Comparison of ENCODE assay signal across 10 cellular contexts in the genomic region with DNA sequence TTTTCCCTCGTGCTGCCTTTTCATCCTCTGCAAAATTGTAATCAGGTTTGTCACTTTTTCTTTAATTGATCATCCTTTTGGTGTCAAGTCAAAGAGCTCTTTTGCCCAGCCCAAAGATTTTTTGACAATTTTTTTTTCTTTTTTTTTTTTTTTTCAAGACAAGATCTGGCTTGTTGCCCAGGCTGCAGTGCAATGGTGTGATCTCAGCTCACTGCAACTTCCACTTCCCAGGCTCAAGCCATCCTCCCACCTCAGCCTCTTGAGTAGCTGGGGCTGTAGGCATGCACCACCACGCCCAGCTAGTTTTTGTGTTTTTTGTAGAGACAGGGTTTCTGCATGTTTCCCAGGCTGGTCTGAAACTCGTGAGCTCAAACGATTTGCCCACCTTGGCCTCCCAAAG. TPM values are rescaled to one million over a fixed set of nuclear protein-coding genes. Genes with fewer than 3 reads are reported as not detected.
A peak's percentile ranks its signal among the peaks of the same experiment; 100 is the strongest.
DNase-seq lines count a peak whose midpoint lies in the region; TF ChIP-seq lines count a peak whose summit lies in the region.
"Had no signal": no experiment of that assay in that cellular context is flagged by ENCODE, and none has a peak within 500 bp of the region (broad histone marks: within the 10 kb centered on the region; RNA-seq: fewer than 3 reads in every experiment).

No MANE protein-coding gene starts in this region.

- peaks cover 5% of the 10 kb centered on the region for H4K20me1 ChIP-seq in osteoblast (ENCODE audit: insufficient read depth, low read length)

- no peaks in the 10 kb centered on the region for H3K27me3 Mint-ChIP-seq in activated CD4-positive, alpha-beta T cell treated with anti-CD3 and anti-CD28 coated beads, Interleukin-2, amount 10 ng/mL, durations not matched to agents 7 days and 5 days

- WGBS in esophagus muscularis mucosa, result 71% methylated on average over 4 of the region's 4 CpGs

- no peak overlapping the region for H3K4me3 ChIP-seq in choroid plexus epithelial cell (ENCODE audit: low read depth, low read length)
- H3K4me3 ChIP-seq in osteoblast (ENCODE audit: insufficient read depth, low read length), result no peak overlapping the region
- H3K4me3 ChIP-seq in esophagus muscularis mucosa, result no peak overlapping the region
- H3K4me3 ChIP-seq: BLaER1 treated with 17β-estradiol and CSF1 and Interleukin-3, amounts not matched to agents 10 nM and 100 nM had no signal

- no peak for TF ChIP-seq POLR2A in esophagus muscularis mucosa (IDR thresholded peaks at IDR 0.05; ENCODE audit: low read depth)

- H3K27ac Mint-ChIP-seq in activated CD4-positive, alpha-beta T cell treated with anti-CD3 and anti-CD28 coated beads, Interleukin-2, amount 10 ng/mL, durations not matched to agents 7 days and 5 days, result peak overlapping the region; percentile 31

- no peak for TF ChIP-seq EP300 in esophagus muscularis mucosa (IDR thresholded peaks at IDR 0.05)

- CTCF ChIA-PET in activated CD4-positive, alpha-beta T cell treated with anti-CD3 and anti-CD28 coated beads, Interleukin-2, amount 10 ng/mL, durations not matched to agents 7 days and 5 days (lab: Charles Lee), result interaction anchor here (0.7 to 1.2 kb wide), 2 partner anchors 14 to 140 kb away, joined by 3 read pairs; no protein-coding TSS in a partner anchor

- H3K4me1 ChIP-seq in osteoblast (ENCODE audit: insufficient read depth, low read length) (peaks cover 7% of the 10 kb centered on the region), esophagus muscularis mucosa (peaks cover 0 to 13% (median 3%) of the 10 kb centered on the region in 4 donors)

- no peak for TF ChIP-seq CTCF in choroid plexus epithelial cell (conservative IDR thresholded peaks at IDR 0.05; ENCODE audit: low read depth, low read length)
- no peak for TF ChIP-seq CTCF in osteoblast (IDR thresholded peaks at IDR 0.05; ENCODE audit: extremely low read depth, low read depth, low read length)
- no peak for TF ChIP-seq CTCF in esophagus muscularis mucosa (IDR thresholded peaks at IDR 0.05)

- H3K79me2 ChIP-seq in osteoblast (ENCODE audit: insufficient read depth, low read length), result no peaks in the 10 kb centered on the region

- peaks cover 14% of the 10 kb centered on the region for H3K4me1 Mint-ChIP-seq in activated CD4-positive, alpha-beta T cell treated with anti-CD3 and anti-CD28 coated beads, Interleukin-2, amount 10 ng/mL, durations not matched to agents 7 days and 5 days

- H3K4me2 ChIP-seq in osteoblast (ENCODE audit: insufficient read depth, low read length), result no peak overlapping the region
- H3K4me2 ChIP-seq: BLaER1 treated with 17β-estradiol and CSF1 and Interleukin-3, amounts not matched to agents 10 nM and 100 nM had no signal

- H3K27ac ChIP-seq in osteoblast (ENCODE audit: low read depth, low read length) (peak overlapping the region; percentile 57), esophagus muscularis mucosa (replicated peaks in 1 of 4) (no peak overlapping the region)
- H3K27ac ChIP-seq: BLaER1 treated with 17β-estradiol and CSF1 and Interleukin-3, amounts not matched to agents 10 nM and 100 nM had no signal

- intact Hi-C loops in esophagus muscularis mucosa (cut with DNase I), result no loop called here

- H3K36me3 ChIP-seq in osteoblast (ENCODE audit: insufficient read depth, low read length) (peaks cover 68% of the 10 kb centered on the region), esophagus muscularis mucosa (peaks cover 12 to 76% (median 50%) of the 10 kb centered on the region in 4 donors)

- no peak overlapping the region for H3K4me3 Mint-ChIP-seq in activated CD4-positive, alpha-beta T cell treated with anti-CD3 and anti-CD28 coated beads, Interleukin-2, amount 10 ng/mL, durations not matched to agents 7 days and 5 days

- H3K36me3 Mint-ChIP-seq in activated CD4-positive, alpha-beta T cell treated with anti-CD3 and anti-CD28 coated beads, Interleukin-2, amount 10 ng/mL, durations not matched to agents 7 days and 5 days (ENCODE audit: low read depth), result peaks cover 28% of the 10 kb centered on the region

- H2AFZ ChIP-seq in osteoblast (ENCODE audit: low read length), result no peak overlapping the region

- DNase-seq in activated CD4-positive, alpha-beta T cell treated with anti-CD3 and anti-CD28 coated beads, Interleukin-2, amount 10 ng/mL, durations not matched to agents 7 days and 5 days, result no peak
- DNase-seq in activated CD4-positive, alpha-beta T cell treated with anti-CD3 and anti-CD28 coated beads, Interleukin-2, amount 50 U/mL, for 1 hour, result no peak
- DNase-seq in NCI-H226 (peak; percentile 72), choroid plexus epithelial cell (ENCODE audit: low read depth) (peak; percentile 71), osteoblast (ENCODE audit: insufficient read length, low spot score, missing footprints) (no peak), AG08395 (ENCODE audit: low spot score) (no peak), NCI-H446 (lab: John Stamatoyannopoulos, UW) (no peak), esophagus muscularis mucosa (ENCODE audit: extremely low spot score) (no peak)
- DNase-seq: effector CD8-positive, alpha-beta T cell had no signal

- H3K9me3 Mint-ChIP-seq in activated CD4-positive, alpha-beta T cell treated with anti-CD3 and anti-CD28 coated beads, Interleukin-2, amount 10 ng/mL, durations not matched to agents 7 days and 5 days, result no peaks in the 10 kb centered on the region

- POLR2A ChIA-PET in activated CD4-positive, alpha-beta T cell treated with anti-CD3 and anti-CD28 coated beads, Interleukin-2, amount 10 ng/mL, durations not matched to agents 7 days and 5 days (lab: Charles Lee), result no interaction called here

- H3K27me3 ChIP-seq in osteoblast (ENCODE audit: insufficient read depth, low read length) (no peaks in the 10 kb centered on the region), esophagus muscularis mucosa (no peaks in the 10 kb centered on the region)
- H3K27me3 ChIP-seq: BLaER1 treated with 17β-estradiol and CSF1 and Interleukin-3, amounts not matched to agents 10 nM and 100 nM had no signal

- H3K9me3 ChIP-seq in osteoblast (ENCODE audit: low read depth, low read length) (no peaks in the 10 kb centered on the region), esophagus muscularis mucosa (no peaks in the 10 kb centered on the region)

RNA-seq across cellular contexts. Expression of a gene that starts 36.7 kb away (rescaled TPM):
- total RNA-seq in activated CD4-positive, alpha-beta T cell treated with anti-CD3 and anti-CD28 coated beads, Interleukin-2, amount 10 ng/mL, durations not matched to agents 7 days and 5 days, result 10 to 100 TPM; 24.3 to 29.1 TPM
- total RNA-seq in osteoblast (41.5 and 44.5 TPM in 2 replicates), esophagus muscularis mucosa (10 to 100 TPM; 16.1 to 27.4 (median 23.5) TPM)

Comparison
In these comparisons a context has a peak if more than half of its experiments do, and no peak if none do; other contexts are left out.
1. DNase-seq: peak in NCI-H226 (single experiment) and choroid plexus epithelial cell (single experiment); none in activated CD4-positive, alpha-beta T cell treated with anti-CD3 and anti-CD28 coated beads, Interleukin-2, amount 10 ng/mL, durations not matched to agents 7 days and 5 days (single experiment), activated CD4-positive, alpha-beta T cell treated with anti-CD3 and anti-CD28 coated beads, Interleukin-2, amount 50 U/mL, for 1 hour (single experiment), osteoblast (single experiment), AG08395 (single experiment), NCI-H446 (0 of 2) and esophagus muscularis mucosa (single experiment).